ENCODE assay signal across 15 cellular contexts in genomic region chrX:87571965-87572364, GRCh38. TPM values are rescaled to one million over a fixed set of nuclear protein-coding genes. Genes with fewer than 3 reads are reported as not detected.
"Had no signal": no experiment of that assay in that cellular context is flagged by ENCODE, and none has a peak within 500 bp of the region (broad histone marks: within the 10 kb centered on the region; RNA-seq: fewer than 3 reads in every experiment).

No MANE protein-coding gene starts in this region.

- H3K4me3 ChIP-seq: transverse colon, vagina had no signal

- DNase-seq: activated naive CD4-positive, alpha-beta T cell treated with anti-CD3 and anti-CD28 coated beads, Interleukin-2, amount 10 ng/mL, durations not matched to agents 7 days and 5 days; activated T-cell treated with anti-CD3 and anti-CD28 coated beads for 4 hours; brain microvascular endothelial cell; foreskin fibroblast; glutamatergic neuron; kidney glomerular epithelial cell; left ventricle myocardium superior; natural killer cell; stimulated activated CD4-positive, alpha-beta T cell treated with anti-CD3 and anti-CD28 coated beads, Interleukin-4, amount 100 ng/mL, for 4 hours; stimulated activated CD8-positive, alpha-beta memory T cell treated with anti-CD3 and anti-CD28 coated beads, Interleukin-4, amount 100 ng/mL, for 48 hours; stimulated activated naive CD4-positive, alpha-beta T cell treated with Interleukin-2 at 50 U/mL for 16 hours; transverse colon had no signal

- ATAC-seq: activated CD4-positive, CD25-positive, alpha-beta regulatory T cell treated with anti-CD3 and anti-CD28 coated beads, Interleukin-2, amount 50 U/mL, for 24 hours; left ventricle myocardium superior; natural killer cell had no signal

- H3K36me3 ChIP-seq: brain microvascular endothelial cell, transverse colon, vagina had no signal

- H3K27ac ChIP-seq: brain microvascular endothelial cell, transverse colon, vagina had no signal

- H3K4me1 ChIP-seq: transverse colon, vagina had no signal

- H3K9me3 ChIP-seq: transverse colon, vagina had no signal

- H3K27me3 ChIP-seq: brain microvascular endothelial cell, transverse colon, vagina had no signal

RNA-seq across cellular contexts. Expression of gene KLHL4, which starts 54.4 kb away (rescaled TPM):
- total RNA-seq: activated T-helper 2 cell treated with anti-CD3 and anti-CD28 coated beads, Interferon-gamma antibody, Interleukin-2, Interleukin-4, amounts not matched to agents 10 μg/mL and 5 μg/mL and 100 μg/mL, durations not matched to agents 14 hours and 24 hours and 36 hours; natural killer cell had no signal
